In the genomic region with DNA sequence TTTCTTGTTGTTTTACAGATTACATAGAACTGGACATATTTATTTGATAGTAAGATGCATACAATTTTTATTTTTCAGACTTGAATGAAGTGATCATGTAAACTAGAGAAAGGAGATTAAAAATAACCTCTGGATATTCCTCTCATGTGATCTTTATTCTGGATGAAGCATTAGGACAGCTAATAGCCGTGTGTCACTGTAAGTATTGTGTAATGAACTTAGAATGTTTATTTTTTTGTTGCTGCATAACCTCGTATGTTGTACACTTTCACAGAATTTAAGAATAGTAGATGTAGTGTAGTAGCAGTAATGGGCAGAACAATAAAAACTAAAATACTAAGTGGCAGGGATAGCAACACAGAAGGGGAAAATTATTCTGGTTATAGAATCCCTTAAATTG, we compare ENCODE assay signal across 30 cellular contexts.
"Had no signal": no experiment of that assay in that cellular context is flagged by ENCODE, and none has a peak within 500 bp of the region (broad histone marks: within the 10 kb centered on the region; RNA-seq: fewer than 3 reads in every experiment).

No MANE protein-coding gene starts in this region.

- H3K9me3 ChIP-seq: ascending aorta had no signal

- DNase-seq: activated CD4-positive, alpha-beta memory T cell treated with anti-CD3 and anti-CD28 coated beads for 36 hours; activated CD4-positive, alpha-beta T cell treated with anti-CD3 and anti-CD28 coated beads for 36 hours; activated CD4-positive, alpha-beta T cell treated with anti-CD3 and anti-CD28 coated beads, Interleukin-2, amount 10 ng/mL, durations not matched to agents 24 days and 14 days; activated CD4-positive, CD25-positive, alpha-beta regulatory T cell; activated CD4-positive, CD25-positive, alpha-beta regulatory T cell treated with anti-CD3 and anti-CD28 coated beads, Interleukin-2, amount 50 U/mL, for 72 hours; activated CD8-positive, alpha-beta memory T cell treated with anti-CD3 and anti-CD28 coated beads, Interleukin-2, amount 10 ng/mL, durations not matched to agents 7 days and 5 days; activated CD8-positive, alpha-beta memory T cell treated with anti-CD3 and anti-CD28 coated beads, Interleukin-2, amount 50 U/mL, for 4 hours; activated CD8-positive, alpha-beta T cell treated with anti-CD3 and anti-CD28 coated beads, Interleukin-2, amount 10 ng/mL, durations not matched to agents 7 days and 5 days; activated gamma-delta T cell; activated naive CD4-positive, alpha-beta T cell; activated naive CD4-positive, alpha-beta T cell treated with anti-CD3 and anti-CD28 coated beads, Interleukin-2, amount 10 ng/mL, durations not matched to agents 7 days and 5 days; activated naive CD8-positive, alpha-beta T cell treated with anti-CD3 and anti-CD28 coated beads, Interleukin-2, amount 10 ng/mL, durations not matched to agents 7 days and 5 days; activated T-cell treated with anti-CD3 and anti-CD28 coated beads, Interleukin-2, amount 50 U/mL, for 24 hours; activated T-cell treated with anti-CD3 and anti-CD28 coated beads, Interleukin-2, amount 50 U/mL, for 72 hours; caudate nucleus; cortex of kidney; dermis blood vessel endothelial cell; effector CD4-positive, alpha-beta T cell; effector memory CD8-positive, alpha-beta T cell; foreskin fibroblast; head of caudate nucleus; T-helper 1 cell; T-helper 17 cell; T1000 had no signal

- H3K27ac Mint-ChIP-seq: activated CD4-positive, alpha-beta memory T cell treated with anti-CD3 and anti-CD28 coated beads for 36 hours; activated CD4-positive, alpha-beta T cell treated with anti-CD3 and anti-CD28 coated beads for 36 hours; activated CD4-positive, alpha-beta T cell treated with anti-CD3 and anti-CD28 coated beads, Interleukin-2, amount 10 ng/mL, durations not matched to agents 24 days and 14 days; activated CD8-positive, alpha-beta memory T cell treated with anti-CD3 and anti-CD28 coated beads, Interleukin-2, amount 10 ng/mL, durations not matched to agents 7 days and 5 days; activated CD8-positive, alpha-beta T cell treated with anti-CD3 and anti-CD28 coated beads, Interleukin-2, amount 10 ng/mL, durations not matched to agents 7 days and 5 days; activated naive CD4-positive, alpha-beta T cell treated with anti-CD3 and anti-CD28 coated beads, Interleukin-2, amount 10 ng/mL, durations not matched to agents 7 days and 5 days; activated naive CD4-positive, alpha-beta T cell treated with anti-CD3 and anti-CD28 coated beads, Interleukin-2, amount 50 U/mL, for 72 hours; activated naive CD8-positive, alpha-beta T cell treated with anti-CD3 and anti-CD28 coated beads, Interleukin-2, amount 10 ng/mL, durations not matched to agents 7 days and 5 days; activated T-cell treated with anti-CD3 and anti-CD28 coated beads, Interleukin-2, amount 50 U/mL, for 24 hours; activated T-cell treated with anti-CD3 and anti-CD28 coated beads, Interleukin-2, amount 50 U/mL, for 72 hours; brain; effector memory CD8-positive, alpha-beta T cell; T-helper 17 cell; T-helper 2 cell treated with Interferon-gamma antibody and Interleukin-4, amounts not matched to agents 5 μg/mL and 100 μg/mL, for 36 hours had no signal

- H3K27me3 ChIP-seq: ascending aorta had no signal

- H3K27me3 Mint-ChIP-seq: activated CD4-positive, alpha-beta memory T cell treated with anti-CD3 and anti-CD28 coated beads for 36 hours; activated CD4-positive, alpha-beta T cell treated with anti-CD3 and anti-CD28 coated beads for 36 hours; activated CD4-positive, alpha-beta T cell treated with anti-CD3 and anti-CD28 coated beads, Interleukin-2, amount 10 ng/mL, durations not matched to agents 24 days and 14 days; activated CD8-positive, alpha-beta memory T cell treated with anti-CD3 and anti-CD28 coated beads, Interleukin-2, amount 10 ng/mL, durations not matched to agents 7 days and 5 days; activated naive CD4-positive, alpha-beta T cell treated with anti-CD3 and anti-CD28 coated beads, Interleukin-2, amount 10 ng/mL, durations not matched to agents 7 days and 5 days; activated naive CD8-positive, alpha-beta T cell treated with anti-CD3 and anti-CD28 coated beads, Interleukin-2, amount 10 ng/mL, durations not matched to agents 7 days and 5 days; activated T-cell treated with anti-CD3 and anti-CD28 coated beads, Interleukin-2, amount 50 U/mL, for 24 hours; brain; effector memory CD8-positive, alpha-beta T cell; T-helper 17 cell had no signal

- H3K4me3 Mint-ChIP-seq: activated CD4-positive, alpha-beta memory T cell treated with anti-CD3 and anti-CD28 coated beads for 36 hours; activated CD4-positive, alpha-beta T cell treated with anti-CD3 and anti-CD28 coated beads for 36 hours; activated CD4-positive, alpha-beta T cell treated with anti-CD3 and anti-CD28 coated beads, Interleukin-2, amount 10 ng/mL, durations not matched to agents 24 days and 14 days; activated CD8-positive, alpha-beta memory T cell treated with anti-CD3 and anti-CD28 coated beads, Interleukin-2, amount 10 ng/mL, durations not matched to agents 7 days and 5 days; activated CD8-positive, alpha-beta T cell treated with anti-CD3 and anti-CD28 coated beads, Interleukin-2, amount 10 ng/mL, durations not matched to agents 7 days and 5 days; activated naive CD4-positive, alpha-beta T cell treated with anti-CD3 and anti-CD28 coated beads, Interleukin-2, amount 10 ng/mL, durations not matched to agents 7 days and 5 days; activated naive CD8-positive, alpha-beta T cell treated with anti-CD3 and anti-CD28 coated beads, Interleukin-2, amount 10 ng/mL, durations not matched to agents 7 days and 5 days; activated T-cell treated with anti-CD3 and anti-CD28 coated beads, Interleukin-2, amount 50 U/mL, for 24 hours; activated T-cell treated with anti-CD3 and anti-CD28 coated beads, Interleukin-2, amount 50 U/mL, for 72 hours; brain; effector memory CD8-positive, alpha-beta T cell; T-helper 17 cell; T-helper 2 cell treated with Interferon-gamma antibody and Interleukin-4, amounts not matched to agents 5 μg/mL and 100 μg/mL, for 36 hours had no signal

- H3K36me3 Mint-ChIP-seq: activated CD4-positive, alpha-beta memory T cell treated with anti-CD3 and anti-CD28 coated beads for 36 hours; activated CD8-positive, alpha-beta memory T cell treated with anti-CD3 and anti-CD28 coated beads, Interleukin-2, amount 10 ng/mL, durations not matched to agents 7 days and 5 days; activated naive CD4-positive, alpha-beta T cell treated with anti-CD3 and anti-CD28 coated beads, Interleukin-2, amount 10 ng/mL, durations not matched to agents 7 days and 5 days; activated naive CD4-positive, alpha-beta T cell treated with anti-CD3 and anti-CD28 coated beads, Interleukin-2, amount 50 U/mL, for 72 hours; activated naive CD8-positive, alpha-beta T cell treated with anti-CD3 and anti-CD28 coated beads, Interleukin-2, amount 10 ng/mL, durations not matched to agents 7 days and 5 days; brain had no signal

- H3K4me3 ChIP-seq: ascending aorta had no signal

- H3K9me3 Mint-ChIP-seq: activated CD4-positive, alpha-beta T cell treated with anti-CD3 and anti-CD28 coated beads, Interleukin-2, amount 10 ng/mL, durations not matched to agents 24 days and 14 days; activated naive CD8-positive, alpha-beta T cell treated with anti-CD3 and anti-CD28 coated beads, Interleukin-2, amount 10 ng/mL, durations not matched to agents 7 days and 5 days; activated T-cell treated with anti-CD3 and anti-CD28 coated beads, Interleukin-2, amount 50 U/mL, for 72 hours; brain had no signal

- ATAC-seq: activated CD4-positive, alpha-beta T cell treated with anti-CD3 and anti-CD28 coated beads for 36 hours; activated CD8-positive, alpha-beta memory T cell treated with anti-CD3 and anti-CD28 coated beads, Interleukin-2, amount 10 ng/mL, durations not matched to agents 7 days and 5 days; activated CD8-positive, alpha-beta T cell treated with anti-CD3 and anti-CD28 coated beads, Interleukin-2, amount 10 ng/mL, durations not matched to agents 7 days and 5 days; activated naive CD4-positive, alpha-beta T cell treated with anti-CD3 and anti-CD28 coated beads, Interleukin-2, amount 50 U/mL, for 72 hours; activated T-cell treated with anti-CD3 and anti-CD28 coated beads, Interleukin-2, amount 50 U/mL, for 72 hours; effector memory CD8-positive, alpha-beta T cell; T-helper 17 cell had no signal

- FAIRE-seq: frontal cortex had no signal

- H3K36me3 ChIP-seq: ascending aorta had no signal

- H3K4me1 Mint-ChIP-seq: activated CD4-positive, alpha-beta T cell treated with anti-CD3 and anti-CD28 coated beads for 36 hours; activated CD4-positive, alpha-beta T cell treated with anti-CD3 and anti-CD28 coated beads, Interleukin-2, amount 10 ng/mL, durations not matched to agents 24 days and 14 days; activated CD8-positive, alpha-beta memory T cell treated with anti-CD3 and anti-CD28 coated beads, Interleukin-2, amount 10 ng/mL, durations not matched to agents 7 days and 5 days; activated naive CD4-positive, alpha-beta T cell treated with anti-CD3 and anti-CD28 coated beads, Interleukin-2, amount 10 ng/mL, durations not matched to agents 7 days and 5 days; activated naive CD8-positive, alpha-beta T cell treated with anti-CD3 and anti-CD28 coated beads, Interleukin-2, amount 10 ng/mL, durations not matched to agents 7 days and 5 days; T-helper 17 cell had no signal

- H3K4me1 ChIP-seq: ascending aorta had no signal

- H3K27ac ChIP-seq: ascending aorta, epithelial cell of prostate had no signal
